In genomic region chr1:229181419-229181818, GRCh38 we compare ENCODE assay signal across 10 cellular contexts.
"Had no signal": no experiment of that assay in that cellular context is flagged by ENCODE, and none has a peak within 500 bp of the region (broad histone marks: within the 10 kb centered on the region; RNA-seq: fewer than 3 reads in every experiment).

No MANE protein-coding gene starts in this region.

- H3K9ac ChIP-seq: GM23248, KMS-11 had no signal

- H3K4me3 Mint-ChIP-seq: H9, IgD-negative memory B cell had no signal

- DNase-seq: GM23248, GOT3, H9, HCEC 1CT, KBM-7 had no signal

- H3K27ac Mint-ChIP-seq: IgD-negative memory B cell had no signal

- H3K27ac ChIP-seq: GM23248, HL-60, KMS-11 had no signal

- H2AFZ ChIP-seq: GM23248 had no signal

- FAIRE-seq: H54, HepG2 had no signal

- H3K4me3 ChIP-seq: GM23248 had no signal

- H3K36me3 Mint-ChIP-seq: IgD-negative memory B cell had no signal

- H3K4me1 Mint-ChIP-seq: IgD-negative memory B cell had no signal

- ATAC-seq: HepG2 had no signal

- H3K9me3 Mint-ChIP-seq: H9, IgD-negative memory B cell had no signal

- H3K4me2 ChIP-seq: KMS-11 had no signal
